Comparison of ENCODE assay signal across 1 cellular context in genomic region chr16:642189-643049, GRCh38.
TF ChIP-seq lines count a peak whose summit lies in the region.

No MANE protein-coding gene starts in this region.

TF ChIP-seq in HepG2, 621 proteins besides CTCF, POLR2A, EP300 and RAD21 (continued from another document and continues in another):
- TF ChIP-seq PAXIP1 (CRISPR knock-in tag; conservative IDR thresholded peaks at IDR 0.05), result peak; percentile 55
- TF ChIP-seq NCOR1 (IDR thresholded peaks at IDR 0.05; ENCODE audit: borderline replicate concordance, low read length), result no peak
- no peak for TF ChIP-seq HDAC6 (IDR thresholded peaks at IDR 0.05; ENCODE audit: low read depth, low read length)
- no peak for TF ChIP-seq ZNF576 (CRISPR knock-in tag; IDR thresholded peaks at IDR 0.05)
- no peak for TF ChIP-seq JUNB (CRISPR knock-in tag; IDR thresholded peaks at IDR 0.05; ENCODE audit: borderline replicate concordance)
- TF ChIP-seq ISX (CRISPR knock-in tag; conservative IDR thresholded peaks at IDR 0.05), result no peak
- no peak for TF ChIP-seq TCF7L2 (IDR thresholded peaks at IDR 0.05; ENCODE audit: low read depth, low read length)
- TF ChIP-seq ZNF276 (CRISPR knock-in tag; IDR thresholded peaks at IDR 0.05; ENCODE audit: low read depth), result no peak
- no peak for TF ChIP-seq FOXO1 (CRISPR knock-in tag; IDR thresholded peaks at IDR 0.05)
- TF ChIP-seq PATZ1 (CRISPR knock-in tag; IDR thresholded peaks at IDR 0.05), result peak; percentile 78
- TF ChIP-seq PITX1 (CRISPR knock-in tag; IDR thresholded peaks at IDR 0.05), result peak; percentile 59
- no peak; the same call in 1 of the 2 replicates for TF ChIP-seq ZBTB10 (CRISPR knock-in tag; IDR thresholded peaks at IDR 0.05; ENCODE audit: borderline replicate concordance)
- no peak; the same call in 1 of the 2 replicates for TF ChIP-seq ATF6 (CRISPR knock-in tag; conservative IDR thresholded peaks at IDR 0.05)
- TF ChIP-seq HIC2 (CRISPR knock-in tag; IDR thresholded peaks at IDR 0.05; ENCODE audit: low read depth), result no peak; the same call in 1 of the 2 replicates
- TF ChIP-seq ZNF552 (CRISPR knock-in tag; IDR thresholded peaks at IDR 0.05; ENCODE audit: borderline replicate concordance), result 0 out of 2 replicates have a peak, but pooled peaks have one; percentile 41
- peak; percentile 91 for TF ChIP-seq ARNTL (CRISPR knock-in tag; IDR thresholded peaks at IDR 0.05)
- no peak for TF ChIP-seq PTBP1 (IDR thresholded peaks at IDR 0.05; ENCODE audit: low read depth, low read length, poor library complexity, severe bottlenecking)
- no peak for TF ChIP-seq NCOA5 (CRISPR knock-in tag; IDR thresholded peaks at IDR 0.05)
- TF ChIP-seq HNF1A (IDR thresholded peaks at IDR 0.05; ENCODE audit: low read depth), result no peak
- TF ChIP-seq HNF1A (CRISPR knock-in tag; IDR thresholded peaks at IDR 0.05; ENCODE audit: borderline replicate concordance), result no peak
- no peak for TF ChIP-seq ZNF44 (CRISPR knock-in tag; IDR thresholded peaks at IDR 0.05)
- TF ChIP-seq ZNF207 (IDR thresholded peaks at IDR 0.05; ENCODE audit: borderline replicate concordance), result no peak
- 0 out of 2 replicates have a peak, but pooled peaks have one; percentile 26 for TF ChIP-seq GABPA (IDR thresholded peaks at IDR 0.05; ENCODE audit: low read depth, low read length)
- TF ChIP-seq GABPA (CRISPR knock-in tag; IDR thresholded peaks at IDR 0.05; ENCODE audit: low read depth), result peak; percentile 41; the same call in 1 of the 2 replicates
- TF ChIP-seq ZNF792 (CRISPR knock-in tag; IDR thresholded peaks at IDR 0.05), result 0 out of 2 replicates have a peak, but pooled peaks have one; percentile 7
- TF ChIP-seq ZBTB44 (CRISPR knock-in tag; IDR thresholded peaks at IDR 0.05), result peak; percentile 31; the same call in 1 of the 2 replicates
- TF ChIP-seq KDM5B (CRISPR knock-in tag; IDR thresholded peaks at IDR 0.05; ENCODE audit: borderline replicate concordance), result no peak; the same call in 1 of the 2 replicates
